In genomic region chr3:58305882-58306661, GRCh38 we compare ENCODE assay signal across 8 cellular contexts. TPM values are rescaled to one million over a fixed set of nuclear protein-coding genes. Genes with fewer than 3 reads are reported as not detected.
DNase-seq lines count a peak whose midpoint lies in the region; ATAC-seq and TF ChIP-seq lines count a peak whose summit lies in the region.

Gene HTD2 (plus strand): TSS chr3:58306520. CDS start chr3:58317614, 11,094 bp downstream.
Gene RPP14 (plus strand): TSS chr3:58306245. CDS start chr3:58310330, 4,085 bp downstream.

- H3K27me3 ChIP-seq in gastroesophageal sphincter (peaks cover 20% of the 10 kb centered on the region), suprapubic skin (no peaks in the 10 kb centered on the region)

- H3K36me3 ChIP-seq in SK-N-MC (ENCODE audit: insufficient read depth, low read length), result peaks cover 2% of the 10 kb centered on the region; the same call in 1 of the 2 replicates
- H3K36me3 ChIP-seq in gastroesophageal sphincter, result peaks cover 0 to 21% of the 10 kb centered on the region in 2 donors
- H3K36me3 ChIP-seq in suprapubic skin, result peaks cover 15% of the 10 kb centered on the region

- TF ChIP-seq EP300 in gastroesophageal sphincter (IDR thresholded peaks at IDR 0.05) (no peak), suprapubic skin (IDR thresholded peaks at IDR 0.05) (no peak)

- peak; percentile 81 for TF ChIP-seq POLR2A in NB4 (IDR thresholded peaks at IDR 0.05; ENCODE audit: extremely low read depth, insufficient read length)
- peak; percentile 70 to 73 for TF ChIP-seq POLR2A in gastroesophageal sphincter (IDR thresholded peaks at IDR 0.05)
- TF ChIP-seq POLR2A in suprapubic skin (IDR thresholded peaks at IDR 0.05), result peak in 1 of 2 donors; percentile 83

- H3K4me3 ChIP-seq in NB4 (ENCODE audit: low read depth, low read length) (peak within 1 kb of the TSS; percentile 99), SK-N-MC (peak within 1 kb of the TSS; percentile 92), gastroesophageal sphincter (peak within 1 kb of the TSS; percentile 61 to 83), suprapubic skin (peak within 1 kb of the TSS; percentile 88)

- peak; percentile 97 for TF ChIP-seq CTCF in GM10266 (IDR thresholded peaks at IDR 0.05; ENCODE audit: control insufficient read depth, insufficient read depth, low read depth, missing control alignments)
- peak; percentile 80 for TF ChIP-seq CTCF in NB4 (IDR thresholded peaks at IDR 0.05; ENCODE audit: low read depth, low read length)
- TF ChIP-seq CTCF in gastroesophageal sphincter (IDR thresholded peaks at IDR 0.05), result peak; percentile 84 to 98 (median 96)
- peak; percentile 96 to 98 for TF ChIP-seq CTCF in suprapubic skin (IDR thresholded peaks at IDR 0.05)

- H3K9me3 ChIP-seq in SK-N-MC (ENCODE audit: low read depth, low read length) (no peaks in the 10 kb centered on the region), gastroesophageal sphincter (no peaks in the 10 kb centered on the region), suprapubic skin (no peaks in the 10 kb centered on the region)

- peak within 1 kb of the TSS; percentile 85 for H3K27ac ChIP-seq in SK-N-MC
- H3K27ac ChIP-seq in gastroesophageal sphincter, result peak within 1 kb of the TSS; percentile 68 to 97 (median 95)
- H3K27ac ChIP-seq in suprapubic skin, result peak within 1 kb of the TSS; percentile 99

- H3K9ac ChIP-seq in SK-N-MC (ENCODE audit: insufficient read length), result peak within 1 kb of the TSS; percentile 95

- H3K4me1 ChIP-seq in gastroesophageal sphincter (peaks cover 7 to 40% (median 16%) of the 10 kb centered on the region in 3 donors), suprapubic skin (peaks cover 37% of the 10 kb centered on the region)

- ATAC-seq in HG02571 (IDR thresholded peaks at IDR 0.05; ENCODE audit: unreplicated experiment), result peak; percentile 89
- peak; percentile 98 for ATAC-seq in gastroesophageal sphincter

- WGBS in gastroesophageal sphincter (ENCODE audit: low coverage in 1 of 2), 2 donors, result 0 to 12% methylated on average over 6 to 19 of the region's 71 CpGs
- 5% methylated on average over 50 of the region's 71 CpGs for WGBS in suprapubic skin

- DNase-seq in GM10266 (ENCODE audit: extremely low spot score), result peak; percentile 93
- DNase-seq in NB4 (ENCODE audit: low read depth), result peak; percentile 98
- DNase-seq in SK-N-MC (ENCODE audit: low read depth, low spot score), result peak; percentile 67
- DNase-seq in activated naive CD4-positive, alpha-beta T cell treated with anti-CD3 and anti-CD28 coated beads, Interleukin-2, amount 50 U/mL, for 16 hours, result peak; percentile 99
- DNase-seq in non-pigmented ciliary epithelial cell (ENCODE audit: low read depth), result peak; percentile 89
- DNase-seq in suprapubic skin (ENCODE audit: low spot score in 2 of 2), result peak; percentile 99 to 100

RNA-seq across cellular contexts. Expression of gene HTD2, which starts in this region (rescaled TPM):
- total RNA-seq in gastroesophageal sphincter, result 10 to 100 TPM in 3 of 4 donors, 1 to 10 TPM in 1; 3.3 to 19.8 (median 11.9) TPM
- 10 to 100 TPM; 10.9 to 14.4 (median 12.8) TPM for total RNA-seq in suprapubic skin

RNA-seq across cellular contexts. Expression of gene RPP14, which starts in this region (rescaled TPM):
- total RNA-seq in gastroesophageal sphincter, result 10 to 100 TPM; 12.3 to 14.4 (median 14.1) TPM
- 1 to 10 TPM; 5.0 to 9.9 (median 8.0) TPM for total RNA-seq in suprapubic skin

Comparison
In these comparisons a context has a peak if more than half of its experiments do, and no peak if none do; other contexts are left out.
1. Peak in every context shown above with its lines: DNase-seq, ATAC-seq, H3K4me3 ChIP-seq and H3K27ac ChIP-seq.